22 cellular contexts compared by ENCODE assay signal in the genomic region with DNA sequence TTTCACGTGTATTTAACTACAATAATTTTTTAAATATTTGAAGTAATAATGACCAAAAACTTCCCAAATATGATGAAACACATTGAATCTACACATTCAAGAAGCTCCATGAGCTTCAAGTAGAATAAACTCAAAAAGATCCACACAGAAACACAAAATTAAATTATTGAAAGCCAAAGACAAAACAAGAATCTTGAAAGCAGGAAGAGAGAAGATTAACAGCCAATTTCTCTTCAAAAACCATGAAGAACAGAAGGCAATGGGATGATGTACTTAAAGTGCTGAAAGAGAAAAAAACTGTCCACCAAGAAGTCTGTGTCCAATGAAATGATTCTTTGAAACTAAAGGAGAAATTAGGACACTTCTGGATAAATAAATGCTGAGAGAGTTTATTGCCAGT. TPM values are rescaled to one million over a fixed set of nuclear protein-coding genes. Genes with fewer than 3 reads are reported as not detected.
DNase-seq lines count a peak whose midpoint lies in the region; ATAC-seq, FAIRE-seq and TF ChIP-seq lines count a peak whose summit lies in the region.
"Had no signal": no experiment of that assay in that cellular context is flagged by ENCODE, and none has a peak within 500 bp of the region (broad histone marks: within the 10 kb centered on the region; RNA-seq: fewer than 3 reads in every experiment).

No MANE protein-coding gene starts in this region.

- no peak for TF ChIP-seq RAD21 in K562 (CRISPR knock-in tag; conservative IDR thresholded peaks at IDR 0.05 in 1 of 2, IDR thresholded peaks at IDR 0.05 in 1 of 2)

- CTCF ChIA-PET in K562 (lab: Yijun Ruan, JAX; ENCODE audit: low intra/inter-chr PET ratio) = no interaction called here

- no peak for TF ChIP-seq CTCF in K562 (IDR thresholded peaks at IDR 0.05 in 2 of 3, conservative IDR thresholded peaks at IDR 0.05 in 1 of 3; ENCODE audit: insufficient read depth in 2 of 3, low read depth in 1 of 3, low read length in 3 of 3)

- no peaks in the 10 kb centered on the region for H4K20me1 ChIP-seq in K562 (replicated peaks; ENCODE audit: control insufficient read depth, insufficient read depth, low read length)

- TF ChIP-seq POLR2A in K562 (conservative IDR thresholded peaks at IDR 0.05) = no peak

- POLR2A ChIA-PET in K562 (lab: Yijun Ruan, JAX) = no interaction called here

- H3K27ac ChIP-seq in K562 (ENCODE audit: extremely low read depth, low read depth, low read length) = no peak overlapping the region
- H3K27ac ChIP-seq: GM23248 had no signal

- ATAC-seq in K562 (no peak), GM18858 (IDR thresholded peaks at IDR 0.05; ENCODE audit: unreplicated experiment) (no peak)
- ATAC-seq: GM12878 had no signal

- intact Hi-C loops in K562 (cut with micrococcal nuclease) = no loop called here

- H3K4me2 ChIP-seq in K562 (ENCODE audit: insufficient read depth, low read length) = no peak overlapping the region

- 0% methylated on average over 1 of the region's 1 CpG for WGBS in K562 (ENCODE audit: insufficient coverage, low coverage, missing lambda C conversion rate)

- no peaks in the 10 kb centered on the region for H3K79me2 ChIP-seq in K562 (ENCODE audit: control insufficient read depth, insufficient read depth, low read length)

- FAIRE-seq in K562 (lab: Jason Lieb, UNC) = peak; percentile 26
- FAIRE-seq: A204.1, GM12878, GM19239 had no signal

- H3K9me1 ChIP-seq in K562 (ENCODE audit: control insufficient read depth, insufficient read depth, low read length) = no peaks in the 10 kb centered on the region

- no peaks in the 10 kb centered on the region for H3K4me1 ChIP-seq in K562 (replicated peaks in 1 of 2; ENCODE audit: control insufficient read depth in 2 of 2, insufficient read depth in 2 of 2, low read length in 2 of 2)
- H3K4me1 ChIP-seq: BE2C, HAP-1 had no signal

- no peaks in the 10 kb centered on the region for H3K36me3 ChIP-seq in K562 (ENCODE audit: control insufficient read depth, insufficient read depth, low read length)
- H3K36me3 ChIP-seq: BE2C, HAP-1 had no signal

- BruUV-seq in K562 (replicated peaks; lab: Mats Ljungman, UMichigan) = no TSS peak

- no peak overlapping the region for H3K4me3 ChIP-seq in K562
- H3K4me3 ChIP-seq: GM12878, GM23248, HAP-1 had no signal

- no peak overlapping the region for H3K9ac ChIP-seq in K562 (ENCODE audit: insufficient read depth in 1 of 2, low read depth in 2 of 2, low read length in 2 of 2)
- H3K9ac ChIP-seq: GM23248 had no signal

- H3K27me3 ChIP-seq in K562 (ENCODE audit: control insufficient read depth in 2 of 2, insufficient read depth in 2 of 2, low read length in 2 of 2) = peaks cover 0 to 12% of the 10 kb centered on the region in 2 experiments; a peak in 2 of 5 replicates
- H3K27me3 ChIP-seq: BE2C had no signal

- H3K9me3 ChIP-seq in K562 (replicated peaks; ENCODE audit: control insufficient read depth, insufficient read depth, low read depth, low read length) = peaks cover 5% of the 10 kb centered on the region; the same call in 1 of the 2 replicates
- H3K9me3 ChIP-seq: BE2C, HAP-1 had no signal

- DNase-seq in SW480 (ENCODE audit: low spot score) = peak; percentile 16
- no peak for DNase-seq in K562 (ENCODE audit: extremely low read depth in 1 of 4, low spot score in 3 of 4)
- no peak for DNase-seq in hippocampal formation (lab: John Stamatoyannopoulos, UW)
- DNase-seq: ACHN; BE2C; C1 segment of cervical spinal cord; CD4-positive, CD25-positive, alpha-beta regulatory T cell; CD8-positive, alpha-beta memory T cell; COR-L47; DMS 273 treated with DMSO at 0.1 percent for 48 hours; DMS53; DND-41; EL; GM23248 had no signal

- no peak overlapping the region for H2AFZ ChIP-seq in K562 (ENCODE audit: low read depth, low read length)
- H2AFZ ChIP-seq: GM23248 had no signal

- in situ Hi-C loops in K562 (cut with MboI) = no loop called here

- TF ChIP-seq EP300 in K562 (IDR thresholded peaks at IDR 0.05; ENCODE audit: low read length) = no peak

RNA-seq across cellular contexts. Expression of gene KRTAP10-10, which starts 5.1 kb away (rescaled TPM):
- not detected in 2 replicates for total RNA-seq in K562 (2011; cell fraction: chromatin; rRNA removed; ENCODE audit: low replicate concordance)
- total RNA-seq in K562 (2011; cell fraction: nucleolus; rRNA removed) = not detected in 2 replicates
- total RNA-seq in K562 (2011; cell fraction: nucleoplasm; rRNA removed) = not detected in 2 replicates
- total RNA-seq in K562 (2014; rRNA removed) (not detected in 2 replicates), K562 (2014; rRNA removed; fragmentation: Illumina TruSeq; extraction: Trizol) (not detected in 2 replicates), K562 (2015; rRNA removed; fragmentation: Illumina TruSeq; extraction: Trizol) (not detected in 2 replicates), K562 (2021) (not detected in 2 replicates)
- polyA plus RNA-seq in K562 (2011; rRNA removed) (not detected in 2 replicates), K562 (2014; fragmentation: Illumina TruSeq; extraction: Trizol) (not detected in 2 replicates), K562 (2014; fragmentation: Nextera tagmentation; extraction: Ambion mirVana) (not detected), K562 (2014; rRNA removed) (not detected in 2 replicates)
- polyA plus RNA-seq in K562 (2011; cell fraction: cytosol; rRNA removed) = not detected in 2 replicates
- polyA plus RNA-seq in K562 (2011; cell fraction: nucleus; rRNA removed) = not detected in 2 replicates
- not detected in 2 replicates for polyA plus RNA-seq in K562 (2012)
- not detected in 2 replicates for polyA minus RNA-seq in K562 (2011; rRNA and poly(A)+ RNA removed)
- polyA minus RNA-seq in K562 (2011; cell fraction: cytosol; rRNA and poly(A)+ RNA removed) = not detected in 2 replicates
- not detected in 2 replicates for polyA minus RNA-seq in K562 (2011; cell fraction: nucleus; rRNA and poly(A)+ RNA removed)
- total RNA-seq: CD4-positive, CD25-positive, alpha-beta regulatory T cell; CD8-positive, alpha-beta memory T cell; G401; GM12878; GM23248; H4; HT-29 had no signal
- polyA plus RNA-seq: CD4-positive, CD25-positive, alpha-beta regulatory T cell; CD8-positive, alpha-beta memory T cell; GM12878; GM23248 had no signal

RNA-seq across cellular contexts. Expression of gene KRTAP10-9, which starts 5.2 kb away (rescaled TPM):
- not detected in 2 replicates for total RNA-seq in K562 (2011; cell fraction: chromatin; rRNA removed; ENCODE audit: low replicate concordance)
- not detected in 2 replicates for total RNA-seq in K562 (2011; cell fraction: nucleolus; rRNA removed)
- total RNA-seq in K562 (2011; cell fraction: nucleoplasm; rRNA removed) = not detected in 2 replicates
- not detected in 2 replicates for total RNA-seq in K562 (2014; rRNA removed)
- total RNA-seq in K562 (2014; rRNA removed; fragmentation: Illumina TruSeq; extraction: Trizol) = not detected in 2 replicates
- not detected in 2 replicates for total RNA-seq in K562 (2015; rRNA removed; fragmentation: Illumina TruSeq; extraction: Trizol)
- total RNA-seq in K562 (2021) = not detected in 2 replicates
- not detected in 2 replicates for polyA plus RNA-seq in K562 (2011; rRNA removed)
- not detected in 2 replicates for polyA plus RNA-seq in K562 (2011; cell fraction: cytosol; rRNA removed)
- not detected in 2 replicates for polyA plus RNA-seq in K562 (2011; cell fraction: nucleus; rRNA removed)
- not detected in 2 replicates for polyA plus RNA-seq in K562 (2012)
- polyA plus RNA-seq in K562 (2014; fragmentation: Illumina TruSeq; extraction: Trizol) = not detected in 2 replicates
- not detected for polyA plus RNA-seq in K562 (2014; fragmentation: Nextera tagmentation; extraction: Ambion mirVana)
- not detected in 2 replicates for polyA plus RNA-seq in K562 (2014; rRNA removed)
- polyA minus RNA-seq in K562 (2011; rRNA and poly(A)+ RNA removed) = not detected in 2 replicates
- polyA minus RNA-seq in K562 (2011; cell fraction: cytosol; rRNA and poly(A)+ RNA removed) = not detected in 2 replicates
- not detected in 2 replicates for polyA minus RNA-seq in K562 (2011; cell fraction: nucleus; rRNA and poly(A)+ RNA removed)
- total RNA-seq: CD4-positive, CD25-positive, alpha-beta regulatory T cell; CD8-positive, alpha-beta memory T cell; G401; GM12878; GM23248; H4; HT-29 had no signal
- polyA plus RNA-seq: CD4-positive, CD25-positive, alpha-beta regulatory T cell; CD8-positive, alpha-beta memory T cell; GM12878; GM23248 had no signal

RNA-seq across cellular contexts. Expression of gene KRTAP10-11, which starts 14.1 kb away (rescaled TPM):
- not detected in 2 replicates for total RNA-seq in K562 (2011; cell fraction: chromatin; rRNA removed; ENCODE audit: low replicate concordance)
- total RNA-seq in K562 (2011; cell fraction: nucleolus; rRNA removed) = not detected in 2 replicates
- total RNA-seq in K562 (2011; cell fraction: nucleoplasm; rRNA removed) = not detected in 2 replicates
- total RNA-seq in K562 (2014; rRNA removed) (not detected in 2 replicates), K562 (2014; rRNA removed; fragmentation: Illumina TruSeq; extraction: Trizol) (not detected in 2 replicates), K562 (2015; rRNA removed; fragmentation: Illumina TruSeq; extraction: Trizol) (not detected in 2 replicates), K562 (2021) (not detected in 2 replicates)
- polyA plus RNA-seq in K562 (2011; rRNA removed) (not detected in 2 replicates), K562 (2014; fragmentation: Illumina TruSeq; extraction: Trizol) (not detected in 2 replicates), K562 (2014; fragmentation: Nextera tagmentation; extraction: Ambion mirVana) (not detected), K562 (2014; rRNA removed) (not detected in 2 replicates)
- not detected in 2 replicates for polyA plus RNA-seq in K562 (2011; cell fraction: cytosol; rRNA removed)
- not detected in 2 replicates for polyA plus RNA-seq in K562 (2011; cell fraction: nucleus; rRNA removed)
- not detected in 2 replicates for polyA plus RNA-seq in K562 (2012)
- polyA minus RNA-seq in K562 (2011; rRNA and poly(A)+ RNA removed) = not detected in 2 replicates
- polyA minus RNA-seq in K562 (2011; cell fraction: cytosol; rRNA and poly(A)+ RNA removed) = not detected in 2 replicates
- polyA minus RNA-seq in K562 (2011; cell fraction: nucleus; rRNA and poly(A)+ RNA removed) = not detected in 2 replicates
- total RNA-seq: CD4-positive, CD25-positive, alpha-beta regulatory T cell; CD8-positive, alpha-beta memory T cell; G401; GM12878; GM23248; H4; HT-29 had no signal
- polyA plus RNA-seq: CD4-positive, CD25-positive, alpha-beta regulatory T cell; CD8-positive, alpha-beta memory T cell; GM12878; GM23248 had no signal

RNA-seq across cellular contexts. Expression of gene KRTAP10-8, which starts 20.2 kb away (rescaled TPM):
- total RNA-seq in K562 (2011; cell fraction: chromatin; rRNA removed; ENCODE audit: low replicate concordance) = not detected in 2 replicates
- total RNA-seq in K562 (2011; cell fraction: nucleolus; rRNA removed) = not detected in 2 replicates
- not detected in 2 replicates for total RNA-seq in K562 (2011; cell fraction: nucleoplasm; rRNA removed)
- total RNA-seq in K562 (2014; rRNA removed) (not detected in 2 replicates), K562 (2014; rRNA removed; fragmentation: Illumina TruSeq; extraction: Trizol) (not detected in 2 replicates), K562 (2015; rRNA removed; fragmentation: Illumina TruSeq; extraction: Trizol) (not detected in 2 replicates), K562 (2021) (not detected in 2 replicates)
- polyA plus RNA-seq in K562 (2011; rRNA removed) (not detected in 2 replicates), K562 (2014; fragmentation: Illumina TruSeq; extraction: Trizol) (not detected in 2 replicates), K562 (2014; fragmentation: Nextera tagmentation; extraction: Ambion mirVana) (not detected), K562 (2014; rRNA removed) (not detected in 2 replicates)
- not detected in 2 replicates for polyA plus RNA-seq in K562 (2011; cell fraction: cytosol; rRNA removed)
- polyA plus RNA-seq in K562 (2011; cell fraction: nucleus; rRNA removed) = not detected in 2 replicates
- not detected in 2 replicates for polyA plus RNA-seq in K562 (2012)
- not detected in 2 replicates for polyA minus RNA-seq in K562 (2011; rRNA and poly(A)+ RNA removed)
- not detected in 2 replicates for polyA minus RNA-seq in K562 (2011; cell fraction: cytosol; rRNA and poly(A)+ RNA removed)
- not detected in 2 replicates for polyA minus RNA-seq in K562 (2011; cell fraction: nucleus; rRNA and poly(A)+ RNA removed)
- total RNA-seq: CD4-positive, CD25-positive, alpha-beta regulatory T cell; CD8-positive, alpha-beta memory T cell; G401; GM12878; GM23248; H4; HT-29 had no signal
- polyA plus RNA-seq: CD4-positive, CD25-positive, alpha-beta regulatory T cell; CD8-positive, alpha-beta memory T cell; GM12878; GM23248 had no signal

RNA-seq across cellular contexts. Expression of gene KRTAP12-4, which starts 22.4 kb away (rescaled TPM):
- total RNA-seq in K562 (2011; cell fraction: chromatin; rRNA removed; ENCODE audit: low replicate concordance) = not detected in 2 replicates
- total RNA-seq in K562 (2011; cell fraction: nucleolus; rRNA removed) = not detected in 2 replicates
- not detected in 2 replicates for total RNA-seq in K562 (2011; cell fraction: nucleoplasm; rRNA removed)
- total RNA-seq in K562 (2014; rRNA removed) = not detected in 2 replicates
- not detected in 2 replicates for total RNA-seq in K562 (2014; rRNA removed; fragmentation: Illumina TruSeq; extraction: Trizol)
- total RNA-seq in K562 (2015; rRNA removed; fragmentation: Illumina TruSeq; extraction: Trizol) = not detected in 2 replicates
- total RNA-seq in K562 (2021) = not detected in 2 replicates
- polyA plus RNA-seq in K562 (2011; rRNA removed) = not detected in 2 replicates
- polyA plus RNA-seq in K562 (2011; cell fraction: cytosol; rRNA removed) = not detected in 2 replicates
- polyA plus RNA-seq in K562 (2011; cell fraction: nucleus; rRNA removed) = not detected in 2 replicates
- not detected in 2 replicates for polyA plus RNA-seq in K562 (2012)
- polyA plus RNA-seq in K562 (2014; fragmentation: Illumina TruSeq; extraction: Trizol) = not detected in 2 replicates
- polyA plus RNA-seq in K562 (2014; fragmentation: Nextera tagmentation; extraction: Ambion mirVana) = not detected
- not detected in 2 replicates for polyA plus RNA-seq in K562 (2014; rRNA removed)
- not detected in 2 replicates for polyA minus RNA-seq in K562 (2011; rRNA and poly(A)+ RNA removed)
- polyA minus RNA-seq in K562 (2011; cell fraction: cytosol; rRNA and poly(A)+ RNA removed) = not detected in 2 replicates
- polyA minus RNA-seq in K562 (2011; cell fraction: nucleus; rRNA and poly(A)+ RNA removed) = not detected in 2 replicates
- total RNA-seq: CD4-positive, CD25-positive, alpha-beta regulatory T cell; CD8-positive, alpha-beta memory T cell; G401; GM12878; GM23248; H4; HT-29 had no signal
- polyA plus RNA-seq: CD4-positive, CD25-positive, alpha-beta regulatory T cell; CD8-positive, alpha-beta memory T cell; GM12878; GM23248 had no signal
